Comparison of ENCODE assay signal across 26 cellular contexts in genomic region chr13:91417660-91418325, GRCh38. TPM values are rescaled to one million over a fixed set of nuclear protein-coding genes. Genes with fewer than 3 reads are reported as not detected.
DNase-seq lines count a peak whose midpoint lies in the region; ATAC-seq and TF ChIP-seq lines count a peak whose summit lies in the region.
"Had no signal": no experiment of that assay in that cellular context is flagged by ENCODE, and none has a peak within 500 bp of the region (broad histone marks: within the 10 kb centered on the region; RNA-seq: fewer than 3 reads in every experiment).

No MANE protein-coding gene starts in this region.

- H3K27ac ChIP-seq in thyroid gland = no peak overlapping the region
- H3K27ac ChIP-seq: breast epithelium, colonic mucosa, esophagus squamous epithelium, gastroesophageal sphincter, tibial nerve had no signal

- TF ChIP-seq CTCF in GM12865 (IDR thresholded peaks at IDR 0.05; ENCODE audit: insufficient read depth, low read depth, low read length, missing control alignments) (no peak), thyroid gland (IDR thresholded peaks at IDR 0.05) (no peak)

- in situ Hi-C loops in HAP-1 (cut with MboI; ENCODE audit: low sequenced_read_pairs) = no loop called here

- no peak for TF ChIP-seq POLR2A in thyroid gland (IDR thresholded peaks at IDR 0.05)

- DNase-seq in GM12865 (ENCODE audit: low read depth) (peak; percentile 8), left colon (no peak), thyroid gland (no peak), HAP-1 (ENCODE audit: low spot score in 2 of 2) (no peak)
- DNase-seq: activated CD4-positive, alpha-beta memory T cell treated with anti-CD3 and anti-CD28 coated beads for 36 hours; BE2C; colonic mucosa; DMS79; endodermal cell; esophagus squamous epithelium; Kasumi-1; mesendoderm; naive B cell; NCI-H187 treated with DMSO at 0.1 percent for 48 hours; NCI-H2227 treated with DMSO at 0.1 percent for 48 hours; NCI-H774; stimulated activated CD4-positive, alpha-beta T cell treated with anti-CD3 and anti-CD28 coated beads, Interleukin-4, amount 100 ng/mL, for 1 hour; T-helper 9 cell had no signal

- 42 to 52% methylated on average over 6 of the region's 6 CpGs for WGBS in thyroid gland, 2 donors

- H3K27me3 ChIP-seq in thyroid gland (no peaks in the 10 kb centered on the region), HAP-1 (ENCODE audit: low read depth) (no peaks in the 10 kb centered on the region)
- H3K27me3 ChIP-seq: BE2C, breast epithelium, colonic mucosa, esophagus squamous epithelium, gastroesophageal sphincter, tibial nerve had no signal

- H3K36me3 ChIP-seq in thyroid gland (no peaks in the 10 kb centered on the region), HAP-1 (replicated peaks) (no peaks in the 10 kb centered on the region)
- H3K36me3 ChIP-seq: BE2C, breast epithelium, colonic mucosa, esophagus squamous epithelium, gastroesophageal sphincter, tibial nerve had no signal

- H3K4me3 ChIP-seq in GM12865 (ENCODE audit: low read depth, low read length) = no peak overlapping the region
- H3K4me3 ChIP-seq in thyroid gland (replicated peaks in 1 of 3) = no peak overlapping the region
- no peak overlapping the region for H3K4me3 ChIP-seq in HAP-1
- H3K4me3 ChIP-seq: breast epithelium, colonic mucosa, esophagus squamous epithelium, gastroesophageal sphincter, tibial nerve had no signal

- H3K9me3 ChIP-seq in thyroid gland (no peaks in the 10 kb centered on the region), HAP-1 (no peaks in the 10 kb centered on the region)
- H3K9me3 ChIP-seq: BE2C, breast epithelium, colonic mucosa, esophagus squamous epithelium, gastroesophageal sphincter, tibial nerve had no signal

- no peaks in the 10 kb centered on the region for H3K4me1 ChIP-seq in thyroid gland
- no peaks in the 10 kb centered on the region for H3K4me1 ChIP-seq in HAP-1
- H3K4me1 ChIP-seq: BE2C, breast epithelium, colonic mucosa, esophagus squamous epithelium, gastroesophageal sphincter, tibial nerve had no signal

- intact Hi-C loops in left colon (cut with DNase I, micrococcal nuclease) = no loop called here
- intact Hi-C loops in thyroid gland (cut with DNase I) = no loop called here

- ATAC-seq in GM18907 (IDR thresholded peaks at IDR 0.05; ENCODE audit: unreplicated experiment) (peak; percentile 57), HG02981 (IDR thresholded peaks at IDR 0.05; ENCODE audit: unreplicated experiment) (peak; percentile 56), left colon (peak; percentile 74), GM18873 (IDR thresholded peaks at IDR 0.05; ENCODE audit: low FRiP score, unreplicated experiment) (no peak), HG02763 (IDR thresholded peaks at IDR 0.05; ENCODE audit: unreplicated experiment) (no peak)
- ATAC-seq: gastroesophageal sphincter, WTC11 had no signal

RNA-seq across cellular contexts. Expression of gene GPC5, which starts 19.4 kb away (rescaled TPM):
- total RNA-seq in left colon (under 1 TPM; 0.22 to 0.24 TPM), thyroid gland (1 to 10 TPM in 3 of 4 donors, under 1 TPM in 1; 0.67 to 2.3 (median 1.3) TPM)
- total RNA-seq: esophagus squamous epithelium had no signal

Comparison
In these comparisons a context has a peak if more than half of its experiments do, and no peak if none do; other contexts are left out.
1. ATAC-seq: peak in GM18907 (single experiment), HG02981 (single experiment) and left colon (single experiment); none in GM18873 (single experiment) and HG02763 (single experiment).